In the genomic region with DNA sequence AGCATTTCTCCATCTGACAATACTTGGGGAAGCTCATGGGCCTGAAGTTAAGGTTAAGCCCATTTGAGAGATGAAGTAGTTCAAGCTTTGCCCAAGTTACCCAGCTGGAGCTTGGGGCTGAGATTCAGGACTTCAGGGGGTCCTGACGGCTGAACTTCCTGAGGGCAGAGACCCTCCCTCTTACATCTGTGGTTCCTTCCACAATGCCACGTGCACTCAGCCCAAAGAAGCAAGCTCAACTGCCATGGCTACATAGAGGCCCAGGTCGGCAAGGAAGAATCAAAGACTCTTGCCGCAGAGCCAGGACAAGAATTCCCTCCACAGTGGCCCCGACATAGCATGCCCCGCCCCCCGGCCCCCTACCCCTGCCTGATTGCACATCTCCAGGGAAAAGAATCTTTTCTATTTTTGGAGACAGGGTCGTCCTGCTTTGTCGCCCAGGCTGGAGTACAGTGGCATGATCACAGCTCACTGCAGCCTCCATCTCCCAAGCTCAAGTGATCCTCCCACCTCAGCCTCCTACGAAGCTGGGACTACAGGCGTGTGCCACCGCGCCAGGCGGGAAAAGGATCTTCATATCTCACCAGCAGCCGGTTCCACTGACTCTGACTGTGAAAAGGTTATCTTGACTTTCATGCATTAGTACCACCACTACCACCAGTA, we compare ENCODE assay signal across 8 cellular contexts. TPM values are rescaled to one million over a fixed set of nuclear protein-coding genes. Genes with fewer than 3 reads are reported as not detected.
A peak's percentile ranks its signal among the peaks of the same experiment; 100 is the strongest.
DNase-seq lines count a peak whose midpoint lies in the region; ATAC-seq and TF ChIP-seq lines count a peak whose summit lies in the region.

No MANE protein-coding gene starts in this region.

- no peaks in the 10 kb centered on the region for H3K27me3 Mint-ChIP-seq in activated CD4-positive, alpha-beta T cell treated with anti-CD3 and anti-CD28 coated beads, Interleukin-2, amount 10 ng/mL, durations not matched to agents 7 days and 5 days

- POLR2A ChIA-PET in activated CD4-positive, alpha-beta T cell treated with anti-CD3 and anti-CD28 coated beads, Interleukin-2, amount 10 ng/mL, durations not matched to agents 7 days and 5 days (lab: Charles Lee): interaction anchor here (0.5 to 1.3 kb wide), 3 partner anchors 11 to 75 kb away, joined by 3 to 6 read pairs (median 5); partner anchors contain the start of gene FBXW2

- H3K4me3 ChIP-seq in adipocyte (ENCODE audit: low read length) (peak overlapping the region; percentile 76), lower lobe of right lung (peak overlapping the region; percentile 68)

- H3K36me3 ChIP-seq in adipocyte (ENCODE audit: control insufficient read depth, insufficient read depth, low read length, severe bottlenecking) (no peaks in the 10 kb centered on the region), lower lobe of right lung (peaks cover 38% of the 10 kb centered on the region)

- no peaks in the 10 kb centered on the region for H3K9me3 Mint-ChIP-seq in activated CD4-positive, alpha-beta T cell treated with anti-CD3 and anti-CD28 coated beads, Interleukin-2, amount 10 ng/mL, durations not matched to agents 7 days and 5 days

- H3K9me3 ChIP-seq in adipocyte (ENCODE audit: control insufficient read depth, low read length) (no peaks in the 10 kb centered on the region), lower lobe of right lung (no peaks in the 10 kb centered on the region)

- no peak for TF ChIP-seq CTCF in lower lobe of right lung (IDR thresholded peaks at IDR 0.05)

- CTCF ChIA-PET in activated CD4-positive, alpha-beta T cell treated with anti-CD3 and anti-CD28 coated beads, Interleukin-2, amount 10 ng/mL, durations not matched to agents 7 days and 5 days (lab: Charles Lee): interaction anchor here (0.8 to 1.7 kb wide), 7 partner anchors 21 to 74 kb away, joined by 3 to 6 read pairs (median 3); no protein-coding TSS in a partner anchor

- H3K27me3 ChIP-seq in adipocyte (replicated peaks; ENCODE audit: control insufficient read depth, insufficient read depth, low read length) (no peaks in the 10 kb centered on the region), lower lobe of right lung (ENCODE audit: low read depth) (no peaks in the 10 kb centered on the region)

- peaks cover 30% of the 10 kb centered on the region for H3K4me1 ChIP-seq in adipocyte (ENCODE audit: control insufficient read depth, insufficient read depth, low read length)
- peaks cover 16% of the 10 kb centered on the region for H3K4me1 ChIP-seq in lower lobe of right lung

- peak overlapping the region; percentile 80 for H3K27ac Mint-ChIP-seq in activated CD4-positive, alpha-beta T cell treated with anti-CD3 and anti-CD28 coated beads, Interleukin-2, amount 10 ng/mL, durations not matched to agents 7 days and 5 days

- ATAC-seq in lower lobe of right lung (no peak), HG03571 (IDR thresholded peaks at IDR 0.05; ENCODE audit: unreplicated experiment) (no peak)

- no peak for DNase-seq in activated CD4-positive, alpha-beta T cell treated with anti-CD3 and anti-CD28 coated beads, Interleukin-2, amount 10 ng/mL, durations not matched to agents 7 days and 5 days
- no peak for DNase-seq in activated CD4-positive, alpha-beta T cell treated with anti-CD3 and anti-CD28 coated beads, Interleukin-2, amount 50 U/mL, for 1 hour
- DNase-seq in adipocyte (ENCODE audit: low read depth) (no peak), lower lobe of right lung (no peak), substantia nigra (lab: John Stamatoyannopoulos, UW) (no peak), germinal center (ENCODE audit: low spot score) (no peak), DMS153 treated with DMSO at 0.1 percent for 48 hours (lab: John Stamatoyannopoulos, UW; ENCODE audit: unreplicated experiment) (no peak)

- H3K27ac ChIP-seq in lower lobe of right lung (peak overlapping the region; percentile 87), substantia nigra (ENCODE audit: low read depth, low read length, poor library complexity, severe bottlenecking) (peak overlapping the region; percentile 79)

- H3K4me3 Mint-ChIP-seq in activated CD4-positive, alpha-beta T cell treated with anti-CD3 and anti-CD28 coated beads, Interleukin-2, amount 10 ng/mL, durations not matched to agents 7 days and 5 days: peak overlapping the region; percentile 38

- intact Hi-C loops in lower lobe of right lung (cut with DNase I): no loop called here

- H3K4me1 Mint-ChIP-seq in activated CD4-positive, alpha-beta T cell treated with anti-CD3 and anti-CD28 coated beads, Interleukin-2, amount 10 ng/mL, durations not matched to agents 7 days and 5 days: peaks cover 49% of the 10 kb centered on the region

- peak overlapping the region; percentile 69 for H3K9ac ChIP-seq in adipocyte (ENCODE audit: low read length)

- peaks cover 77% of the 10 kb centered on the region for H3K36me3 Mint-ChIP-seq in activated CD4-positive, alpha-beta T cell treated with anti-CD3 and anti-CD28 coated beads, Interleukin-2, amount 10 ng/mL, durations not matched to agents 7 days and 5 days (ENCODE audit: low read depth)

RNA-seq across cellular contexts. Expression of gene PHF19, which starts 9.2 kb away (rescaled TPM):
- total RNA-seq in activated CD4-positive, alpha-beta T cell treated with anti-CD3 and anti-CD28 coated beads, Interleukin-2, amount 10 ng/mL, durations not matched to agents 7 days and 5 days: 100 to 1,000 TPM; 331 to 351 TPM
- 24.4 TPM for total RNA-seq in lower lobe of right lung

RNA-seq across cellular contexts. Expression of gene PSMD5, which starts 25.1 kb away (rescaled TPM):
- 10 to 100 TPM; 35.3 to 50.9 TPM for total RNA-seq in activated CD4-positive, alpha-beta T cell treated with anti-CD3 and anti-CD28 coated beads, Interleukin-2, amount 10 ng/mL, durations not matched to agents 7 days and 5 days
- total RNA-seq in lower lobe of right lung: 34.1 TPM

RNA-seq across cellular contexts. Expression of gene TRAF1, which starts 58.8 kb away (rescaled TPM):
- 10 to 100 TPM; 61.9 to 64.3 TPM for total RNA-seq in activated CD4-positive, alpha-beta T cell treated with anti-CD3 and anti-CD28 coated beads, Interleukin-2, amount 10 ng/mL, durations not matched to agents 7 days and 5 days
- total RNA-seq in lower lobe of right lung: 5.8 TPM

Comparison
In these comparisons a context has a peak if more than half of its experiments do, and no peak if none do; other contexts are left out.
1. RNA of gene PHF19, which starts 9.2 kb away (total RNA-seq): 331 to 351 TPM in activated CD4-positive, alpha-beta T cell treated with anti-CD3 and anti-CD28 coated beads, Interleukin-2, amount 10 ng/mL, durations not matched to agents 7 days and 5 days; 24.4 TPM in lower lobe of right lung (single experiment); every median in the first group is over 10 times any median in the second.